32 cellular contexts compared by ENCODE assay signal in the genomic region with DNA sequence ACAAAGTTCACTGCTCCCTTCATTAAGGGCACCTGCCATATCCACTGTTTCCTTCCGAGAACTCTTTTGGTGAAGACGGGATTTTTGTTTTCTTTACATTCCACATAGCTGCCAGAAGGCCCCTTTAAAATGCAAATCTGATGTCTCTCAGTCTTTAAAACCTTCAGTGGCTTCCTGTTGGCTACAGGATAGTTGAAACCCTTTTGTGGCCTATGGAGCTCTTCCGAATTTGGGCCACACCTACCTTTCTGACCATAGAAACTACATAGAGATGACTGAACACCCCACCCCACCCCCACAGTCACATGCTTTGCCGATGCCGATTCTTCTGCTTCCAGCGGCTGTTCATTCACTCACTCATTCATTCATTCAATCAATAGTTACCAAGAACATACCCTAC.
"Had no signal": no experiment of that assay in that cellular context is flagged by ENCODE, and none has a peak within 500 bp of the region (broad histone marks: within the 10 kb centered on the region; RNA-seq: fewer than 3 reads in every experiment).

No MANE protein-coding gene starts in this region.

- H3K4me1 Mint-ChIP-seq: activated naive CD4-positive, alpha-beta T cell treated with anti-CD3 and anti-CD28 coated beads, Interleukin-2, amount 10 ng/mL, durations not matched to agents 7 days and 5 days; activated naive CD8-positive, alpha-beta T cell treated with anti-CD3 and anti-CD28 coated beads, Interleukin-2, amount 10 ng/mL, durations not matched to agents 7 days and 5 days; stimulated activated naive B cell treated with anti-CD40 and anti-IgM and Interleukin-4, amounts not matched to agents 10 μg/mL and 1 μg/mL and 100 μg/mL, for 72 hours; T-helper 17 cell had no signal

- H3K27ac Mint-ChIP-seq: activated naive CD4-positive, alpha-beta T cell treated with anti-CD3 and anti-CD28 coated beads, Interleukin-2, amount 10 ng/mL, durations not matched to agents 7 days and 5 days; activated naive CD8-positive, alpha-beta T cell treated with anti-CD3 and anti-CD28 coated beads, Interleukin-2, amount 10 ng/mL, durations not matched to agents 7 days and 5 days; activated T-helper 1 cell treated with anti-CD3 and anti-CD28 coated beads, Interleukin-12 subunit alpha, Interleukin-12 subunit beta, Interleukin-2, Interleukin-4 antibody, amounts not matched to agents 30 ng/mL and 10 ng/mL and 1 ng/mL, durations not matched to agents 14 hours and 24 hours and 36 hours; brain; effector memory CD8-positive, alpha-beta T cell; natural killer cell treated with Interleukin-12 subunit alpha and Interleukin-12 subunit beta and Interleukin-15 and Interleukin-18, amount 100 ng/mL, for 72 hours; progenitor cell of endocrine pancreas; stimulated activated naive B cell treated with anti-CD40 and anti-IgM and Interleukin-4, amounts not matched to agents 10 μg/mL and 1 μg/mL and 100 μg/mL, for 72 hours; T-helper 17 cell had no signal

- H3K27me3 Mint-ChIP-seq: activated naive CD4-positive, alpha-beta T cell treated with anti-CD3 and anti-CD28 coated beads, Interleukin-2, amount 10 ng/mL, durations not matched to agents 7 days and 5 days; activated naive CD8-positive, alpha-beta T cell treated with anti-CD3 and anti-CD28 coated beads, Interleukin-2, amount 10 ng/mL, durations not matched to agents 7 days and 5 days; brain; effector memory CD8-positive, alpha-beta T cell; natural killer cell treated with Interleukin-12 subunit alpha and Interleukin-12 subunit beta and Interleukin-15 and Interleukin-18, amount 100 ng/mL, for 72 hours; T-helper 17 cell had no signal

- H3K9me3 Mint-ChIP-seq: activated naive CD8-positive, alpha-beta T cell treated with anti-CD3 and anti-CD28 coated beads, Interleukin-2, amount 10 ng/mL, durations not matched to agents 7 days and 5 days; activated T-helper 1 cell treated with anti-CD3 and anti-CD28 coated beads, Interleukin-12 subunit alpha, Interleukin-12 subunit beta, Interleukin-2, Interleukin-4 antibody, amounts not matched to agents 30 ng/mL and 10 ng/mL and 1 ng/mL, durations not matched to agents 14 hours and 24 hours and 36 hours; natural killer cell treated with Interleukin-12 subunit alpha and Interleukin-12 subunit beta and Interleukin-15 and Interleukin-18, amount 100 ng/mL, for 72 hours; stimulated activated naive B cell treated with anti-CD40 and anti-IgM and Interleukin-4, amounts not matched to agents 10 μg/mL and 1 μg/mL and 100 μg/mL, for 72 hours had no signal

- H3K36me3 ChIP-seq: ascending aorta, neutrophil, right lobe of liver, stomach, thyroid gland, upper lobe of left lung, vagina had no signal

- H3K27ac ChIP-seq: ascending aorta, coronary artery, dorsolateral prefrontal cortex, neutrophil, right lobe of liver, skin epidermis, stomach, thyroid gland, upper lobe of left lung, vagina had no signal

- ATAC-seq: effector memory CD8-positive, alpha-beta T cell; esophagus mucosa; left ventricle myocardium superior; mucosa of descending colon; natural killer cell treated with Interleukin-12 subunit alpha and Interleukin-12 subunit beta and Interleukin-15 and Interleukin-18, amount 100 ng/mL, for 72 hours; right lobe of liver; stimulated activated naive B cell treated with anti-CD40 and anti-IgM and Interleukin-4, amounts not matched to agents 10 μg/mL and 1 μg/mL and 100 μg/mL, for 72 hours; T-helper 17 cell had no signal

- H3K27me3 ChIP-seq: ascending aorta, dorsolateral prefrontal cortex, neutrophil, right lobe of liver, stomach, thyroid gland, upper lobe of left lung, vagina had no signal

- H3K4me3 Mint-ChIP-seq: activated naive CD4-positive, alpha-beta T cell treated with anti-CD3 and anti-CD28 coated beads, Interleukin-2, amount 10 ng/mL, durations not matched to agents 7 days and 5 days; activated naive CD8-positive, alpha-beta T cell treated with anti-CD3 and anti-CD28 coated beads, Interleukin-2, amount 10 ng/mL, durations not matched to agents 7 days and 5 days; activated T-helper 1 cell treated with anti-CD3 and anti-CD28 coated beads, Interleukin-12 subunit alpha, Interleukin-12 subunit beta, Interleukin-2, Interleukin-4 antibody, amounts not matched to agents 30 ng/mL and 10 ng/mL and 1 ng/mL, durations not matched to agents 14 hours and 24 hours and 36 hours; brain; effector memory CD8-positive, alpha-beta T cell; natural killer cell treated with Interleukin-12 subunit alpha and Interleukin-12 subunit beta and Interleukin-15 and Interleukin-18, amount 100 ng/mL, for 72 hours; stimulated activated naive B cell treated with anti-CD40 and anti-IgM and Interleukin-4, amounts not matched to agents 10 μg/mL and 1 μg/mL and 100 μg/mL, for 72 hours; T-helper 17 cell had no signal

- H3K4me3 ChIP-seq: ascending aorta, coronary artery, dorsolateral prefrontal cortex, mucosa of descending colon, right lobe of liver, skin epidermis, stomach, thyroid gland, upper lobe of left lung, vagina had no signal

- H3K4me1 ChIP-seq: ascending aorta, right lobe of liver, stomach, thyroid gland, upper lobe of left lung, vagina had no signal

- H3K36me3 Mint-ChIP-seq: activated naive CD4-positive, alpha-beta T cell treated with anti-CD3 and anti-CD28 coated beads, Interleukin-2, amount 10 ng/mL, durations not matched to agents 7 days and 5 days; activated naive CD8-positive, alpha-beta T cell treated with anti-CD3 and anti-CD28 coated beads, Interleukin-2, amount 10 ng/mL, durations not matched to agents 7 days and 5 days; natural killer cell treated with Interleukin-12 subunit alpha and Interleukin-12 subunit beta and Interleukin-15 and Interleukin-18, amount 100 ng/mL, for 72 hours had no signal

- DNase-seq: activated CD4-positive, alpha-beta T cell treated with anti-CD3 and anti-CD28 coated beads, Interleukin-2, amount 50 U/mL, for 4 hours; activated gamma-delta T cell; activated naive CD4-positive, alpha-beta T cell treated with anti-CD3 and anti-CD28 coated beads, Interleukin-2, amount 10 ng/mL, durations not matched to agents 7 days and 5 days; activated naive CD8-positive, alpha-beta T cell treated with anti-CD3 and anti-CD28 coated beads, Interleukin-2, amount 10 ng/mL, durations not matched to agents 7 days and 5 days; activated T-cell treated with anti-CD3 and anti-CD28 coated beads, Interleukin-2, amount 50 U/mL, for 1 hour; dorsolateral prefrontal cortex; effector memory CD8-positive, alpha-beta T cell; foreskin fibroblast; head of caudate nucleus; hippocampal formation; left ventricle myocardium superior; mucosa of descending colon; right lobe of liver; stimulated activated CD4-positive, alpha-beta T cell treated with anti-CD3 and anti-CD28 coated beads, Interleukin-15, amount 100 ng/mL, for 24 hours; stimulated activated CD4-positive, alpha-beta T cell treated with anti-CD3 and anti-CD28 coated beads, Interleukin-2, amount 100 ng/mL, for 24 hours; stimulated activated naive B cell treated with anti-CD40 and anti-IgM and Interleukin-4, amounts not matched to agents 10 μg/mL and 1 μg/mL and 100 μg/mL, for 72 hours; stomach; SW 1271; T-helper 17 cell; T1000; thyroid gland; upper lobe of left lung had no signal

- H3K9me3 ChIP-seq: mucosa of descending colon, neutrophil, right lobe of liver, stomach, thyroid gland, upper lobe of left lung, vagina had no signal
